8 cellular contexts compared by ENCODE assay signal in the genomic region with DNA sequence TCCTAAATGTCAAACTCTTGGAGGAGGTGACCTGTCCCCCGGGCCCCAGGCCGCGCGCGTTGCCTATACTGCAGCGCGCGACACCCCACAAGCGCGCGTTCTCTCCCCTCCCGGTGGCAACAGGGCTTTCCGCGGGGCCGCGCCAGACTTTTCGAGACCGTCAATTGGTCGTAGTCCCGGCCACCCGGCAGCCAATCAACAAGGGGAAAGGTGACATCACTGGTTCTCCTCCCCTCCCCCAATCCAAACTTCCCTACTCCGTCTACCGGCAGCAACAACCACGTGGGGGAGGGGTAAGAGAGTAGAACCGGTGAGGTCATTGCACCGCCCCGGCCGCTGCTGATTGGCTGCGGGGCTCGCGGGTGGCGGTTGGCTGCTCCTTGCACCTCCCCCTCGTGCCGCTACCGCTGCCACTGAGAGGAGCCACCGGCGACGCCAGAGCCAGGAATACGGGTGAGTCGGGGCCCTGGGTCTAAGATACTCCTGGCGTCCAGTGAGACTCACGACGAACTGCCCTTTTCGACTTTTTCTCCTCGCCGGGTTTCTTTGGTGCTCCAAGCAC. TPM values are rescaled to one million over a fixed set of nuclear protein-coding genes. Genes with fewer than 3 reads are reported as not detected.
DNase-seq lines count a peak whose midpoint lies in the region; ATAC-seq, FAIRE-seq and TF ChIP-seq lines count a peak whose summit lies in the region.

No MANE protein-coding gene starts in this region.

- H3K9me3 Mint-ChIP-seq in GM23338 = no peaks in the 10 kb centered on the region
- no peaks in the 10 kb centered on the region for H3K9me3 Mint-ChIP-seq in natural killer cell

- FAIRE-seq in RCC 7860 (lab: Jason Lieb, UNC) = peak; percentile 83

- TF ChIP-seq CTCF in GM23338 (conservative IDR thresholded peaks at IDR 0.05; ENCODE audit: low read depth in 2 of 2) (no peak), fibroblast of the aortic adventitia (IDR thresholded peaks at IDR 0.05; ENCODE audit: insufficient read depth, low read length) (no peak), natural killer cell (IDR thresholded peaks at IDR 0.05) (no peak)

- H3K27me3 ChIP-seq in GM23338 (ENCODE audit: insufficient read depth) = peaks cover 8% of the 10 kb centered on the region; the same call in 1 of the 2 replicates

- H3K4me3 ChIP-seq in GM23338 (peak overlapping the region; percentile 60), fibroblast of the aortic adventitia (ENCODE audit: low read depth, low read length) (peak overlapping the region; percentile 95)

- peaks cover 4% of the 10 kb centered on the region for H3K27me3 Mint-ChIP-seq in GM23338 (ENCODE audit: insufficient read depth, low read depth, poor library complexity)
- no peaks in the 10 kb centered on the region for H3K27me3 Mint-ChIP-seq in natural killer cell (ENCODE audit: low read depth in 2 of 2)

- H3K4me3 Mint-ChIP-seq in GM23338 = no peak overlapping the region
- H3K4me3 Mint-ChIP-seq in natural killer cell = no peak overlapping the region

- no peaks in the 10 kb centered on the region for H3K36me3 ChIP-seq in GM23338 (ENCODE audit: insufficient read depth)

- H3K36me3 Mint-ChIP-seq in GM23338 (ENCODE audit: low read depth) = peaks cover 6% of the 10 kb centered on the region; the same call in 1 of the 3 replicates
- H3K36me3 Mint-ChIP-seq in natural killer cell = no peaks in the 10 kb centered on the region

- H3K4me1 Mint-ChIP-seq in GM23338 = peaks cover 27% of the 10 kb centered on the region
- H3K4me1 Mint-ChIP-seq in natural killer cell = no peaks in the 10 kb centered on the region

- DNase-seq in Daoy (ENCODE audit: low read depth) (peak; percentile 99), GM23338 (ENCODE audit: low spot score) (peak; percentile 100), Kasumi-1 (lab: John Stamatoyannopoulos, UW) (peak; percentile 99 to 100), RCC 7860 (ENCODE audit: low spot score) (peak; percentile 97), fibroblast of the aortic adventitia (ENCODE audit: low read depth) (peak; percentile 100), natural killer cell (peak; percentile 97)
- DNase-seq in activated T-helper 1 cell treated with anti-CD3 and anti-CD28 coated beads, Interleukin-2, amount 50 U/mL, for 16 hours (ENCODE audit: low read depth in 1 of 2, low spot score in 1 of 2) = peak; percentile 92 to 96
- peak; percentile 98 to 100 (median 99) for DNase-seq in stimulated activated naive CD4-positive, alpha-beta T cell (lab: John Stamatoyannopoulos, UW)

- H3K27ac Mint-ChIP-seq in GM23338 = no peak overlapping the region; the same call in 1 of the 2 replicates
- H3K27ac Mint-ChIP-seq in natural killer cell = no peak overlapping the region

- H3K9me2 ChIP-seq in GM23338 (ENCODE audit: insufficient read depth) = no peaks in the 10 kb centered on the region

- intact Hi-C loops in natural killer cell (cut with micrococcal nuclease) = loop anchor here (1.0 kb wide), 4 partner anchors 13 to 51 kb away; a partner anchor contains a TSS

- peak overlapping the region; percentile 93 for H3K27ac ChIP-seq in GM23338 (ENCODE audit: low read depth)

- peaks cover 4% of the 10 kb centered on the region; the same call in 1 of the 2 replicates for H3F3A ChIP-seq in GM23338 (replicated peaks; ENCODE audit: low read depth)

- peak overlapping the region; percentile 94 for H2AFZ ChIP-seq in GM23338

- peaks cover 9% of the 10 kb centered on the region; the same call in 1 of the 2 replicates for H3K4me1 ChIP-seq in GM23338 (ENCODE audit: insufficient read depth)

- H4K20me1 ChIP-seq in GM23338 (replicated peaks; ENCODE audit: insufficient read depth) = no peaks in the 10 kb centered on the region

- peak overlapping the region; percentile 93 for H3K4me2 ChIP-seq in GM23338

- ATAC-seq in GM23338 = peak; percentile 71
- peak; percentile 59 to 79 (median 66) for ATAC-seq in natural killer cell

- 0 out of 2 replicates have a peak, but pooled peaks cover 6% of the 10 kb centered on the region for H3K79me2 ChIP-seq in GM23338 (replicated peaks; ENCODE audit: insufficient read depth)

TF ChIP-seq in GM23338, 12 proteins besides CTCF, POLR2A, EP300 and RAD21:
- TF ChIP-seq POLR2AphosphoS5 (IDR thresholded peaks at IDR 0.05; ENCODE audit: low read depth) (no peak), CREB1 (CRISPR knock-in tag; IDR thresholded peaks at IDR 0.05; ENCODE audit: low read depth) (peak; percentile 86)
TF ChIP-seq in GM23338: peak in this region for 1.

RNA-seq across cellular contexts. Expression of a gene that starts 0.8 kb away (rescaled TPM):
- 8.1 and 17.4 TPM in 2 replicates for total RNA-seq in Daoy (2014; rRNA removed; shearing (Covaris generic))
- total RNA-seq in GM23338 (2014; rRNA removed; shearing (Covaris generic)) = 31.8 and 42.0 TPM in 2 replicates
- 13.2 and 13.9 TPM in 2 replicates for polyA plus RNA-seq in GM23338 (2016; fragmentation: Nextera tagmentation; extraction: Ambion mirVana)
- total RNA-seq in fibroblast of the aortic adventitia (ENCODE audit: low replicate concordance) (35.3 and 36.1 TPM in 2 replicates), natural killer cell (100 to 1,000 TPM in 2 of 3 donors, 10 to 100 TPM in 1; 95.4 to 121 (median 108) TPM)

RNA-seq across cellular contexts. Expression of a gene that starts 13.3 kb away (rescaled TPM):
- total RNA-seq in Daoy (2014; rRNA removed; shearing (Covaris generic)) = 23.8 and 30.8 TPM in 2 replicates
- 49.0 and 49.4 TPM in 2 replicates for total RNA-seq in GM23338 (2014; rRNA removed; shearing (Covaris generic))
- 29.4 and 30.4 TPM in 2 replicates for polyA plus RNA-seq in GM23338 (2016; fragmentation: Nextera tagmentation; extraction: Ambion mirVana)
- total RNA-seq in fibroblast of the aortic adventitia (ENCODE audit: low replicate concordance) = 18.2 and 30.4 TPM in 2 replicates
- 100 to 1,000 TPM in 1 of 3 donors, 10 to 100 TPM in 2; 58.3 to 115 (median 75.6) TPM for total RNA-seq in natural killer cell

RNA-seq across cellular contexts. Expression of a gene that starts 25.8 kb away (rescaled TPM):
- 31.1 and 44.7 TPM in 2 replicates for total RNA-seq in Daoy (2014; rRNA removed; shearing (Covaris generic))
- total RNA-seq in GM23338 (2014; rRNA removed; shearing (Covaris generic)) = 40.7 and 47.0 TPM in 2 replicates
- polyA plus RNA-seq in GM23338 (2016; fragmentation: Nextera tagmentation; extraction: Ambion mirVana) = 17.7 and 19.2 TPM in 2 replicates
- total RNA-seq in fibroblast of the aortic adventitia (ENCODE audit: low replicate concordance) (3.1 and 18.3 TPM in 2 replicates), natural killer cell (10 to 100 TPM; 42.5 to 52.1 (median 44.1) TPM)

RNA-seq across cellular contexts. Expression of a gene that starts 33.7 kb away (rescaled TPM):
- 0.51 and 2.2 TPM in 2 replicates for total RNA-seq in Daoy (2014; rRNA removed; shearing (Covaris generic))
- total RNA-seq in GM23338 (2014; rRNA removed; shearing (Covaris generic)) = 3.6 and 8.1 TPM in 2 replicates
- 4.1 and 5.6 TPM in 2 replicates for polyA plus RNA-seq in GM23338 (2016; fragmentation: Nextera tagmentation; extraction: Ambion mirVana)
- total RNA-seq in fibroblast of the aortic adventitia (ENCODE audit: low replicate concordance) (0.90 and 1.1 TPM in 2 replicates), natural killer cell (not detected)

RNA-seq across cellular contexts. Expression of a gene that starts 34.2 kb away (rescaled TPM):
- total RNA-seq in Daoy (2014; rRNA removed; shearing (Covaris generic)) = 54.7 and 75.0 TPM in 2 replicates
- 139 and 162 TPM in 2 replicates for total RNA-seq in GM23338 (2014; rRNA removed; shearing (Covaris generic))
- polyA plus RNA-seq in GM23338 (2016; fragmentation: Nextera tagmentation; extraction: Ambion mirVana) = 195 and 197 TPM in 2 replicates
- total RNA-seq in fibroblast of the aortic adventitia (ENCODE audit: low replicate concordance) = 23.0 and 28.2 TPM in 2 replicates
- 1 to 10 TPM; 6.1 to 8.9 (median 7.9) TPM for total RNA-seq in natural killer cell

Comparison
In these comparisons a context has a peak if more than half of its experiments do, and no peak if none do; other contexts are left out.
1. Peak in every context shown above with its lines: DNase-seq, ATAC-seq, H3K4me3 ChIP-seq and H3K27ac ChIP-seq.